Comparison of ENCODE assay signal across 8 cellular contexts in genomic region chr4:109302366-109303140, GRCh38. TPM values are rescaled to one million over a fixed set of nuclear protein-coding genes. Genes with fewer than 3 reads are reported as not detected.
DNase-seq lines count a peak whose midpoint lies in the region; ATAC-seq and TF ChIP-seq lines count a peak whose summit lies in the region.

TSS of gene COL25A1 (minus strand) at chr4:109302658.

- H3K27ac ChIP-seq in ascending aorta = peak within 1 kb of the TSS; percentile 15 to 46
- no peak within 1 kb of the TSS for H3K27ac ChIP-seq in hepatocyte

- no peaks in the 10 kb centered on the region for H3K79me2 ChIP-seq in hepatocyte

- intact Hi-C loops in ascending aorta (cut with DNase I) = loop anchor here (2.0 to 10.0 kb wide), 2 partner anchors 38 to 468 kb away; no protein-coding TSS in a partner anchor

- peak within 1 kb of the TSS; percentile 77 for H3K4me3 ChIP-seq in H7 (ENCODE audit: insufficient read depth, low read depth, low read length)
- H3K4me3 ChIP-seq in ascending aorta = peak within 1 kb of the TSS; percentile 67 to 68
- peak within 1 kb of the TSS; percentile 89 for H3K4me3 ChIP-seq in hepatocyte

- under 1% methylated on average over 63 of the region's 75 CpGs for WGBS in hepatocyte (ENCODE audit: low lambda C conversion rate, missing lambda C conversion rate)

- no peaks in the 10 kb centered on the region for H3K9me2 ChIP-seq in hepatocyte (replicated peaks; ENCODE audit: insufficient read depth)

- TF ChIP-seq CTCF in ascending aorta (IDR thresholded peaks at IDR 0.05) = no peak
- TF ChIP-seq CTCF in hepatocyte (IDR thresholded peaks at IDR 0.05; ENCODE audit: poor library complexity) = no peak

- H3K9me3 ChIP-seq in ascending aorta (no peaks in the 10 kb centered on the region), hepatocyte (ENCODE audit: low read depth) (no peaks in the 10 kb centered on the region)

- H4K20me1 ChIP-seq in hepatocyte (ENCODE audit: insufficient read depth, poor library complexity, severe bottlenecking) = no peaks in the 10 kb centered on the region

- H3K4me2 ChIP-seq in hepatocyte = peak within 1 kb of the TSS; percentile 99

- H3K4me1 ChIP-seq in ascending aorta = peaks cover 0 to 8% of the 10 kb centered on the region in 2 donors
- peaks cover 7% of the 10 kb centered on the region for H3K4me1 ChIP-seq in hepatocyte (ENCODE audit: insufficient read depth)

- peak within 1 kb of the TSS; percentile 98 for H2AFZ ChIP-seq in hepatocyte

- DNase-seq in H7 = peak; percentile 94
- DNase-seq in ascending aorta (ENCODE audit: low spot score in 2 of 2) = peak; percentile 12 to 76
- peak; percentile 75 for DNase-seq in hepatocyte (ENCODE audit: low spot score)
- peak; percentile 95 for DNase-seq in retina

- H3K36me3 ChIP-seq in H7 (replicated peaks; ENCODE audit: control insufficient read depth, insufficient read depth, low read length) = no peaks in the 10 kb centered on the region
- no peaks in the 10 kb centered on the region for H3K36me3 ChIP-seq in ascending aorta
- no peaks in the 10 kb centered on the region for H3K36me3 ChIP-seq in hepatocyte (replicated peaks; ENCODE audit: insufficient read depth, low read depth)

- H3K27me3 ChIP-seq in H7 (ENCODE audit: control insufficient read depth, insufficient read depth, low read length) = peaks cover 22% of the 10 kb centered on the region
- H3K27me3 ChIP-seq in ascending aorta = no peaks in the 10 kb centered on the region
- peaks cover 56% of the 10 kb centered on the region for H3K27me3 ChIP-seq in hepatocyte

- peak; percentile 68 for ATAC-seq in SK-N-SH treated with all-trans-retinoic acid at 6 μM for 48 hours
- ATAC-seq in HG02973 (IDR thresholded peaks at IDR 0.05; ENCODE audit: unreplicated experiment) = no peak
- no peak for ATAC-seq in GM21367 (IDR thresholded peaks at IDR 0.05; ENCODE audit: unreplicated experiment)
- no peak for ATAC-seq in HG02884 (IDR thresholded peaks at IDR 0.05; ENCODE audit: unreplicated experiment)

TF ChIP-seq in SK-N-SH treated with all-trans-retinoic acid at 6 μM for 48 hours, 23 proteins besides CTCF, POLR2A, EP300 and RAD21:
- no peak for TF ChIP-seq ISL1 (CRISPR knock-in tag; IDR thresholded peaks at IDR 0.05)
- no peak for TF ChIP-seq ZNF70 (CRISPR knock-in tag; IDR thresholded peaks at IDR 0.05)
- TF ChIP-seq, protein P1, sequence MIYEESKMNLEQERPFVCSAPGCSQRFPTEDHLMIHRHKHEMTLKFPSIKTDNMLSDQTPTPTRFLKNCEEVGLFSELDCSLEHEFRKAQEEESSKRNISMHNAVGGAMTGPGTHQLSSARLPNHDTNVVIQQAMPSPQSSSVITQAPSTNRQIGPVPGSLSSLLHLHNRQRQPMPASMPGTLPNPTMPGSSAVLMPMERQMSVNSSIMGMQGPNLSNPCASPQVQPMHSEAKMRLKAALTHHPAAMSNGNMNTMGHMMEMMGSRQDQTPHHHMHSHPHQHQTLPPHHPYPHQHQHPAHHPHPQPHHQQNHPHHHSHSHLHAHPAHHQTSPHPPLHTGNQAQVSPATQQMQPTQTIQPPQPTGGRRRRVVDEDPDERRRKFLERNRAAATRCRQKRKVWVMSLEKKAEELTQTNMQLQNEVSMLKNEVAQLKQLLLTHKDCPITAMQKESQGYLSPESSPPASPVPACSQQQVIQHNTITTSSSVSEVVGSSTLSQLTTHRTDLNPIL (CRISPR knock-in tag; IDR thresholded peaks at IDR 0.05; ENCODE audit: low read depth) = no peak
- TF ChIP-seq TOX (CRISPR knock-in tag; IDR thresholded peaks at IDR 0.05; ENCODE audit: borderline replicate concordance) = no peak
- no peak for TF ChIP-seq SNAI2 (CRISPR knock-in tag; IDR thresholded peaks at IDR 0.05)
- TF ChIP-seq BACH2 (CRISPR knock-in tag; IDR thresholded peaks at IDR 0.05; ENCODE audit: borderline replicate concordance) = no peak
- no peak for TF ChIP-seq RARB (CRISPR knock-in tag; IDR thresholded peaks at IDR 0.05)
- TF ChIP-seq, protein P2, sequence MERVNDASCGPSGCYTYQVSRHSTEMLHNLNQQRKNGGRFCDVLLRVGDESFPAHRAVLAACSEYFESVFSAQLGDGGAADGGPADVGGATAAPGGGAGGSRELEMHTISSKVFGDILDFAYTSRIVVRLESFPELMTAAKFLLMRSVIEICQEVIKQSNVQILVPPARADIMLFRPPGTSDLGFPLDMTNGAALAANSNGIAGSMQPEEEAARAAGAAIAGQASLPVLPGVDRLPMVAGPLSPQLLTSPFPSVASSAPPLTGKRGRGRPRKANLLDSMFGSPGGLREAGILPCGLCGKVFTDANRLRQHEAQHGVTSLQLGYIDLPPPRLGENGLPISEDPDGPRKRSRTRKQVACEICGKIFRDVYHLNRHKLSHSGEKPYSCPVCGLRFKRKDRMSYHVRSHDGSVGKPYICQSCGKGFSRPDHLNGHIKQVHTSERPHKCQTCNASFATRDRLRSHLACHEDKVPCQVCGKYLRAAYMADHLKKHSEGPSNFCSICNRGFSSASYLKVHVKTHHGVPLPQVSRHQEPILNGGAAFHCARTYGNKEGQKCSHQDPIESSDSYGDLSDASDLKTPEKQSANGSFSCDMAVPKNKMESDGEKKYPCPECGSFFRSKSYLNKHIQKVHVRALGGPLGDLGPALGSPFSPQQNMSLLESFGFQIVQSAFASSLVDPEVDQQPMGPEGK (CRISPR knock-in tag; IDR thresholded peaks at IDR 0.05; ENCODE audit: borderline replicate concordance) = no peak
- TF ChIP-seq, protein P3, sequence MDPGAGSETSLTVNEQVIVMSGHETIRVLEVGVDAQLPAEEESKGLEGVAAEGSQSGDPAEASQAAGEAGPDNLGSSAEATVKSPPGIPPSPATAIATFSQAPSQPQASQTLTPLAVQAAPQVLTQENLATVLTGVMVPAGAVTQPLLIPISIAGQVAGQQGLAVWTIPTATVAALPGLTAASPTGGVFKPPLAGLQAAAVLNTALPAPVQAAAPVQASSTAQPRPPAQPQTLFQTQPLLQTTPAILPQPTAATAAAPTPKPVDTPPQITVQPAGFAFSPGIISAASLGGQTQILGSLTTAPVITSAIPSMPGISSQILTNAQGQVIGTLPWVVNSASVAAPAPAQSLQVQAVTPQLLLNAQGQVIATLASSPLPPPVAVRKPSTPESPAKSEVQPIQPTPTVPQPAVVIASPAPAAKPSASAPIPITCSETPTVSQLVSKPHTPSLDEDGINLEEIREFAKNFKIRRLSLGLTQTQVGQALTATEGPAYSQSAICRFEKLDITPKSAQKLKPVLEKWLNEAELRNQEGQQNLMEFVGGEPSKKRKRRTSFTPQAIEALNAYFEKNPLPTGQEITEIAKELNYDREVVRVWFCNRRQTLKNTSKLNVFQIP (CRISPR knock-in tag; IDR thresholded peaks at IDR 0.05; ENCODE audit: borderline replicate concordance, low read depth) = no peak
- TF ChIP-seq ESRRG (CRISPR knock-in tag; IDR thresholded peaks at IDR 0.05) = no peak
TF ChIP-seq in SK-N-SH treated with all-trans-retinoic acid at 6 μM for 48 hours: peak in this region for 0.

RNA-seq across cellular contexts. Expression of gene COL25A1, which starts in this region (rescaled TPM):
- total RNA-seq in H7 (2014; rRNA removed; shearing (Covaris generic)) = 2.1 and 2.5 TPM in 2 replicates
- total RNA-seq in ascending aorta = 5.6 TPM
- 1.9 and 3.3 TPM in 2 replicates for total RNA-seq in hepatocyte
- polyA plus RNA-seq in hepatocyte = 0.28 and 0.95 TPM in 2 replicates

Comparison
In these comparisons a context has a peak if more than half of its experiments do, and no peak if none do; other contexts are left out.
1. DNase-seq: peak in every context shown above with its lines; median percentile 95 in retina; 94 in H7; 75 in hepatocyte; 44 in ascending aorta.